Comparison of ENCODE assay signal across 33 cellular contexts in the genomic region with DNA sequence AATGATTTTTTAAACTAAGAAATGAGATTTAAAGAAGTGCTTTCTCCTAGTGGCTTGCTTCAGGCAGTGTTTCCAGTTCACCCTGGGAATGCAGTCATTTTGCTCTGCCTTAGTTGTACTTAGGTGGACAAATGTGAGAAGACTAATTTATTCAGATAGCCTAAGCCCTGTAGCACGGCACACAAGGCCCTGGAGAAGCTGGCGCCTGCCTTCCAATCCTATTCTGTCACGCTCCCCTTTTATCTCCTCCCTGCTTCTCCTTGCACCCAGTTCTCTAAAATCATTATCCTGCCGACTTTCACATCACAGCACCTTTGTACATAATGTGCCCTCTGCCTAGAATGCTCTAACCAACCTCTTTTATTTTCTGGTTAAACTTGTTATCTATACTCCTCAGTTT.
"Had no signal": no experiment of that assay in that cellular context is flagged by ENCODE, and none has a peak within 500 bp of the region (broad histone marks: within the 10 kb centered on the region; RNA-seq: fewer than 3 reads in every experiment).

No MANE protein-coding gene starts in this region.

- H3K4me1 ChIP-seq: body of pancreas, breast epithelium had no signal

- H3K27ac ChIP-seq: adrenal gland, body of pancreas, brain microvascular endothelial cell, breast epithelium, VCaP had no signal

- H3K9me3 ChIP-seq: adrenal gland, body of pancreas, breast epithelium had no signal

- H3K4me3 ChIP-seq: adrenal gland, body of pancreas, breast epithelium had no signal

- H3K27me3 ChIP-seq: adrenal gland, body of pancreas, brain microvascular endothelial cell, breast epithelium had no signal

- DNase-seq: activated B cell treated with CpG ODN at 0.5 μM for 24 hours; activated CD4-positive, alpha-beta memory T cell treated with anti-CD3 and anti-CD28 coated beads for 36 hours; activated CD4-positive, alpha-beta T cell treated with anti-CD3 and anti-CD28 coated beads for 4 hours; activated CD4-positive, alpha-beta T cell treated with anti-CD3 and anti-CD28 coated beads, Interleukin-2, amount 10 ng/mL, durations not matched to agents 24 days and 14 days; activated CD4-positive, alpha-beta T cell treated with anti-CD3 and anti-CD28 coated beads, Interleukin-2, amount 50 U/mL, for 1 hour; activated CD4-positive, alpha-beta T cell treated with anti-CD3 and anti-CD28 coated beads, Interleukin-2, amount 50 U/mL, for 4 hours; activated CD4-positive, CD25-positive, alpha-beta regulatory T cell treated with anti-CD3 and anti-CD28 coated beads, Interleukin-2, amount 50 U/mL, for 72 hours; activated CD8-positive, alpha-beta memory T cell treated with anti-CD3 and anti-CD28 coated beads, Interleukin-2, amount 50 U/mL, for 4 hours; activated CD8-positive, alpha-beta T cell treated with anti-CD3 and anti-CD28 coated beads for 36 hours; activated effector memory CD4-positive, alpha-beta T cell treated with anti-CD3 and anti-CD28 coated beads, Interleukin-2, amount 50 U/mL, for 16 hours; activated gamma-delta T cell treated with Interleukin-2 at 50 U/mL for 16 hours; activated naive CD4-positive, alpha-beta T cell; activated naive CD4-positive, alpha-beta T cell treated with anti-CD3 and anti-CD28 coated beads for 36 hours; activated naive CD4-positive, alpha-beta T cell treated with anti-CD3 and anti-CD28 coated beads, Interleukin-2, amount 50 U/mL, for 16 hours; activated naive CD8-positive, alpha-beta T cell treated with anti-CD3 and anti-CD28 coated beads for 36 hours; activated T-cell treated with anti-CD3 and anti-CD28 coated beads for 4 hours; activated T-cell treated with anti-CD3 and anti-CD28 coated beads, Interleukin-2, amount 50 U/mL, for 1 hour; activated T-cell treated with anti-CD3 and anti-CD28 coated beads, Interleukin-2, amount 50 U/mL, for 4 hours; activated T-cell treated with anti-CD3 and anti-CD28 coated beads, Interleukin-2, amount 50 U/mL, for 72 hours; adrenal gland; amniotic stem cell; aorta; body of pancreas; brain microvascular endothelial cell; central memory CD4-positive, alpha-beta T cell; SW 1271; T-helper 1 cell; T-helper 2 cell; T-helper 9 cell had no signal

- ATAC-seq: activated CD8-positive, alpha-beta T cell treated with anti-CD3 and anti-CD28 coated beads for 36 hours; activated naive CD4-positive, alpha-beta T cell treated with anti-CD3 and anti-CD28 coated beads, Interleukin-2, amount 50 U/mL, for 72 hours; activated T-cell treated with anti-CD3 and anti-CD28 coated beads, Interleukin-2, amount 50 U/mL, for 4 hours; activated T-cell treated with anti-CD3 and anti-CD28 coated beads, Interleukin-2, amount 50 U/mL, for 72 hours; activated T-helper 17 cell treated with anti-CD3 and anti-CD28 coated beads, Interleukin-2, amount 50 U/mL, for 72 hours; body of pancreas had no signal
